26 cellular contexts compared by ENCODE assay signal in genomic region chr1:53640696-53641065, GRCh38.
"Had no signal": no experiment of that assay in that cellular context is flagged by ENCODE, and none has a peak within 500 bp of the region (broad histone marks: within the 10 kb centered on the region; RNA-seq: fewer than 3 reads in every experiment).

No MANE protein-coding gene starts in this region.

- H3K27ac ChIP-seq: adrenal gland, ascending aorta, esophagus muscularis mucosa, foreskin keratinocyte, heart left ventricle, parathyroid adenoma, testis, transverse colon, uterus had no signal

- H3K36me3 ChIP-seq: adrenal gland, ascending aorta, esophagus muscularis mucosa, heart left ventricle, transverse colon, uterus had no signal

- H3K27me3 ChIP-seq: adrenal gland, ascending aorta, heart left ventricle, testis, transverse colon, uterus had no signal

- H3K4me1 Mint-ChIP-seq: activated T-helper 17 cell treated with anti-CD3 and anti-CD28 coated beads, Interleukin-2, amount 50 U/mL, for 72 hours; memory B cell; naive thymus-derived CD8-positive, alpha-beta T cell had no signal

- H3K4me3 Mint-ChIP-seq: activated CD4-positive, alpha-beta memory T cell treated with anti-CD3 and anti-CD28 coated beads for 36 hours; activated CD4-positive, alpha-beta T cell treated with anti-CD3 and anti-CD28 coated beads, Interleukin-2, amount 10 ng/mL, durations not matched to agents 24 days and 14 days; activated T-cell treated with anti-CD3 and anti-CD28 coated beads, Interleukin-2, amount 50 U/mL, for 4 hours; activated T-helper 17 cell treated with anti-CD3 and anti-CD28 coated beads, Interleukin-2, amount 50 U/mL, for 72 hours; brain; immature natural killer cell; memory B cell; naive thymus-derived CD8-positive, alpha-beta T cell; neural crest cell had no signal

- H3K27me3 Mint-ChIP-seq: activated CD4-positive, alpha-beta memory T cell treated with anti-CD3 and anti-CD28 coated beads for 36 hours; activated CD4-positive, alpha-beta T cell treated with anti-CD3 and anti-CD28 coated beads, Interleukin-2, amount 10 ng/mL, durations not matched to agents 24 days and 14 days had no signal

- H3K9me3 Mint-ChIP-seq: activated CD4-positive, alpha-beta memory T cell treated with anti-CD3 and anti-CD28 coated beads for 36 hours; activated CD4-positive, alpha-beta T cell treated with anti-CD3 and anti-CD28 coated beads, Interleukin-2, amount 10 ng/mL, durations not matched to agents 24 days and 14 days; activated naive CD4-positive, alpha-beta T cell treated with anti-CD3 and anti-CD28 coated beads, Interleukin-2, amount 50 U/mL, for 72 hours; activated T-cell treated with anti-CD3 and anti-CD28 coated beads, Interleukin-2, amount 50 U/mL, for 4 hours; activated T-helper 17 cell treated with anti-CD3 and anti-CD28 coated beads, Interleukin-2, amount 50 U/mL, for 72 hours; immature natural killer cell; memory B cell; neural crest cell had no signal

- H3K27ac Mint-ChIP-seq: activated CD4-positive, alpha-beta memory T cell treated with anti-CD3 and anti-CD28 coated beads for 36 hours; activated CD4-positive, alpha-beta T cell treated with anti-CD3 and anti-CD28 coated beads, Interleukin-2, amount 10 ng/mL, durations not matched to agents 24 days and 14 days; activated naive CD4-positive, alpha-beta T cell treated with anti-CD3 and anti-CD28 coated beads, Interleukin-2, amount 50 U/mL, for 72 hours; activated T-helper 17 cell treated with anti-CD3 and anti-CD28 coated beads, Interleukin-2, amount 50 U/mL, for 72 hours; immature natural killer cell; memory B cell; naive thymus-derived CD8-positive, alpha-beta T cell had no signal

- DNase-seq: activated CD4-positive, alpha-beta memory T cell treated with anti-CD3 and anti-CD28 coated beads for 36 hours; activated CD4-positive, alpha-beta T cell treated with anti-CD3 and anti-CD28 coated beads, Interleukin-2, amount 10 ng/mL, durations not matched to agents 24 days and 14 days; activated gamma-delta T cell treated with Interleukin-2 at 50 U/mL for 16 hours; activated T-cell treated with anti-CD3 and anti-CD28 coated beads, Interleukin-2, amount 50 U/mL, for 4 hours; foreskin keratinocyte; hypothalamus; immature natural killer cell; occipital lobe; right cardiac atrium; stimulated activated CD4-positive, alpha-beta T cell treated with anti-CD3 and anti-CD28 coated beads, Interleukin-12 subunit alpha, Interleukin-12 subunit beta, amount 100 ng/mL, for 4 hours; stimulated activated CD4-positive, alpha-beta T cell treated with anti-CD3 and anti-CD28 coated beads, Interleukin-4, amount 100 ng/mL, for 1 hour; stimulated activated naive CD8-positive, alpha-beta T cell treated with anti-CD3 and anti-CD28 coated beads, Interleukin-15, Interleukin-2, amounts not matched to agents 100 U/mL and 50 U/mL, for 24 hours; testis; transverse colon had no signal

- H3K4me3 ChIP-seq: adrenal gland, ascending aorta, esophagus muscularis mucosa, heart left ventricle, testis, transverse colon, uterus had no signal

- H3K36me3 Mint-ChIP-seq: activated CD4-positive, alpha-beta memory T cell treated with anti-CD3 and anti-CD28 coated beads for 36 hours; activated naive CD4-positive, alpha-beta T cell treated with anti-CD3 and anti-CD28 coated beads, Interleukin-2, amount 50 U/mL, for 72 hours; brain; immature natural killer cell; memory B cell; naive thymus-derived CD8-positive, alpha-beta T cell had no signal
